ENCODE assay signal across 8 cellular contexts in the genomic region with DNA sequence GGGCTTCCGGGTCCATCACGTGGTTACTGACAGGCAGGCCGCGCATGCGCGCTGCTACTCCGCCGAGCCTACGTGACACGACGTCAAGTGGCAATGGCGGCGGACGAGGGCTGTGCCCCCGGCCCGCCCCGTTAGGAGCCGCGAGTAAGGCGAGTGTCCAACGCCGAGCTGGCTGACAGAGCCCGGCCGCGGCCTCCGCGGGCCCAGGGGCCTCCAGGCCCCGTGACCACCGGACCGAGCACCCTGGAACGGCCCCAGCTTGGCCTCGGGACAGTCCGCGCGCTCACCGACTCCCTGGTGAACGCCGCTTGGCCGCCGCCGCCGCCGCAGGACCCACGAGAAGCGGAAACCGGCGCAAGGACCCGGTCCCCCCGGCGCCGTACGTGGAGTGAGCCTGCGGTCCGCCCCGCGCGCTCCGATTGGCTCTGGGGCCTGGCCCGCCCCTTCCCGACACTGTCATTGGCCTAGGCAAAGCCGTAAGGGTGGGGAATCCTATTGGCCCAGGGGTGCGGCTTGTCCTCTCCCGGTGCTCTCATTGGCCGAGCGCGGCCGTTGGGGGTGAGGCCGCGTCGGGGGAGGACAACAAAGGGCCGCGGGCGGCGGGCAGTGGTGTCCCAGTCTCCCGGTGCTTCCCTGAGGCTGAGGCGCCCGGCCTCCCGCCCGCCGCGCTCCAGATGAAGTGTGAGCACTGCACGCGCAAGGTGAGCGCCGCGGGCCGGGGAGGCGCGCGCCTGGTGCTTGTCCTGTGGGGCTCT. TPM values are rescaled to one million over a fixed set of nuclear protein-coding genes. Genes with fewer than 3 reads are reported as not detected.
DNase-seq lines count a peak whose midpoint lies in the region; TF ChIP-seq lines count a peak whose summit lies in the region.

A gene (plus strand): TSS at position 612 of the 755 bp plus-strand sequence. CDS start 63 bp downstream, at position 675.

- H3T11ph ChIP-seq in H9 (ENCODE audit: low read length): no peak within 1 kb of the TSS

- TF ChIP-seq EP300 in neural cell (conservative IDR thresholded peaks at IDR 0.05; ENCODE audit: poor library complexity, severe bottlenecking) (peak; percentile 80), stomach (IDR thresholded peaks at IDR 0.05) (no peak)

- H3K18ac ChIP-seq in H9 (ENCODE audit: insufficient read length, low read depth, low read length): no peak within 1 kb of the TSS

- H3K14ac ChIP-seq in H9 (ENCODE audit: insufficient read depth, low read length): peak within 1 kb of the TSS; percentile 69

- no peak within 1 kb of the TSS for H2AK5ac ChIP-seq in H9 (ENCODE audit: insufficient read length, low read length)

- H3K79me2 ChIP-seq in H9 (ENCODE audit: insufficient read depth, low read length) (no peaks in the 10 kb centered on the region), neural cell (replicated peaks; ENCODE audit: insufficient read depth, low read length) (peaks cover 18% of the 10 kb centered on the region)

- H4K20me1 ChIP-seq in H9 (ENCODE audit: control insufficient read depth, insufficient read depth, insufficient read length) (no peaks in the 10 kb centered on the region), neural cell (ENCODE audit: insufficient read depth) (peaks cover 3% of the 10 kb centered on the region)

- TF ChIP-seq CTCF in H9 (conservative IDR thresholded peaks at IDR 0.05): no peak
- peak; percentile 20 for TF ChIP-seq CTCF in neural cell (IDR thresholded peaks at IDR 0.05; ENCODE audit: poor library complexity, severe bottlenecking)
- no peak for TF ChIP-seq CTCF in stomach (IDR thresholded peaks at IDR 0.05)

- no peaks in the 10 kb centered on the region for H3K79me1 ChIP-seq in H9 (ENCODE audit: insufficient read depth, low read depth, low read length, poor library complexity, severe bottlenecking)

- no peaks in the 10 kb centered on the region; the same call in 1 of the 2 replicates for H3K27me3 Mint-ChIP-seq in H9 (ENCODE audit: low read depth)

- no peak within 1 kb of the TSS for H4K91ac ChIP-seq in H9 (ENCODE audit: insufficient read length, low read depth, low read length)

- no peak within 1 kb of the TSS for H2BK5ac ChIP-seq in H9 (ENCODE audit: insufficient read length, low read length)

- no peak within 1 kb of the TSS for H4K8ac ChIP-seq in H9 (replicated peaks; ENCODE audit: insufficient read length, low read depth, low read length)

- peak within 1 kb of the TSS; percentile 67 for H3K4me2 ChIP-seq in H9 (ENCODE audit: insufficient read depth, insufficient read length, low read length)
- H3K4me2 ChIP-seq in neural cell (ENCODE audit: low read length): peak within 1 kb of the TSS; percentile 90

- H3K4me1 ChIP-seq in H9 (ENCODE audit: insufficient read depth, low read length) (no peaks in the 10 kb centered on the region), stomach (peaks cover 22 to 62% (median 50%) of the 10 kb centered on the region in 4 donors)

- peaks cover 14 to 44% (median 36%) of the 10 kb centered on the region in 3 experiments for H3K36me3 Mint-ChIP-seq in H9 (ENCODE audit: insufficient read depth in 1 of 3, low read depth in 3 of 3)

- WGBS in H9 (ENCODE audit: extremely low coverage, insufficient read length, low lambda C conversion rate): no CpG with 5 or more reads among the region's 90 CpGs
- 0 to 1% (median 0%) methylated on average over 22 to 90 of the region's 90 CpGs for WGBS in stomach, 5 donors

- intact Hi-C loops in stomach (cut with DNase I; ENCODE audit: low total_unique reads): no loop called here

- H2BK20ac ChIP-seq in H9 (ENCODE audit: low read depth, low read length, poor library complexity, severe bottlenecking): no peak within 1 kb of the TSS

- no peak within 1 kb of the TSS for H3K27ac ChIP-seq in H9 (ENCODE audit: insufficient read length, low read depth, low read length)
- peak within 1 kb of the TSS; percentile 98 for H3K27ac ChIP-seq in neural cell (ENCODE audit: low read length)
- H3K27ac ChIP-seq in stomach: peak within 1 kb of the TSS; percentile 100

- H2BK12ac ChIP-seq in H9 (ENCODE audit: insufficient read length, low read depth, low read length): no peak within 1 kb of the TSS

- H3K4me1 Mint-ChIP-seq in H9: peaks cover 9 to 11% of the 10 kb centered on the region in 2 experiments

- H2BK15ac ChIP-seq in H9 (ENCODE audit: low read depth, low read length): no peak within 1 kb of the TSS

- no peak within 1 kb of the TSS for H3K23ac ChIP-seq in H9 (ENCODE audit: insufficient read length, low read depth, low read length)

- peaks cover 6% of the 10 kb centered on the region for H3K23me2 ChIP-seq in H9 (ENCODE audit: insufficient read length, low read depth, low read length, poor library complexity, severe bottlenecking)

- H3K9ac ChIP-seq in H9 (ENCODE audit: extremely low read depth, insufficient read length, low read length): peak within 1 kb of the TSS; percentile 79
- H3K9ac ChIP-seq in neural cell (ENCODE audit: low read length): peak within 1 kb of the TSS; percentile 96

- TF ChIP-seq POLR2A in stomach (IDR thresholded peaks at IDR 0.05): peak in 2 of 4 donors; percentile 70 to 84

- H2BK120ac ChIP-seq in H9 (ENCODE audit: low read depth, low read length, poor library complexity, severe bottlenecking): no peak within 1 kb of the TSS

- no peaks in the 10 kb centered on the region for H3K9me2 ChIP-seq in neural cell (ENCODE audit: insufficient read depth, low read length)

- H3K9me3 Mint-ChIP-seq in H9: peaks cover 17 to 18% of the 10 kb centered on the region in 2 experiments

- H3K36me3 ChIP-seq in MG63 (peaks cover 20% of the 10 kb centered on the region), neural cell (ENCODE audit: insufficient read depth, low read length) (no peaks in the 10 kb centered on the region), stomach (peaks cover 12 to 34% (median 34%) of the 10 kb centered on the region in 4 donors)

- peak within 1 kb of the TSS; percentile 83 to 92 (median 91); a peak in 5 of 7 replicates for H3K27ac Mint-ChIP-seq in H9

- H3K4ac ChIP-seq in H9 (ENCODE audit: low read depth, low read length): no peak within 1 kb of the TSS

- H3F3A ChIP-seq in neural cell (ENCODE audit: insufficient read depth, low read length, poor library complexity, severe bottlenecking): no peaks in the 10 kb centered on the region

- H3K4me3 ChIP-seq in MG63: peak within 1 kb of the TSS; percentile 74
- H3K4me3 ChIP-seq in neural cell (ENCODE audit: low read length): peak within 1 kb of the TSS; percentile 86
- peak within 1 kb of the TSS; percentile 89 to 97 (median 92) for H3K4me3 ChIP-seq in stomach

- no peak within 1 kb of the TSS for H3K56ac ChIP-seq in H9 (ENCODE audit: insufficient read length, low read depth, low read length)

- H3K4me3 Mint-ChIP-seq in H9: peak within 1 kb of the TSS; percentile 92 to 97

- H4K5ac ChIP-seq in H9 (ENCODE audit: insufficient read length, low read depth, low read length): no peak within 1 kb of the TSS

- H3K27me3 ChIP-seq in H9 (ENCODE audit: insufficient read depth, low read length) (no peaks in the 10 kb centered on the region), MG63 (no peaks in the 10 kb centered on the region), neural cell (ENCODE audit: insufficient read depth, low read depth, low read length) (no peaks in the 10 kb centered on the region), stomach (no peaks in the 10 kb centered on the region)

- peak; percentile 55 for TF ChIP-seq RAD21 in neural cell (conservative IDR thresholded peaks at IDR 0.05)

- H2AFZ ChIP-seq in H9 (ENCODE audit: low read length) (no peak within 1 kb of the TSS), neural cell (ENCODE audit: low read depth, low read length) (peak within 1 kb of the TSS; percentile 1)

- H3K9me3 ChIP-seq in H9 (ENCODE audit: control insufficient read depth, low read depth, low read length) (no peaks in the 10 kb centered on the region), MG63 (no peaks in the 10 kb centered on the region), neural cell (ENCODE audit: low read length) (no peaks in the 10 kb centered on the region), stomach (no peaks in the 10 kb centered on the region)

- peak; percentile 100 for DNase-seq in ELR (ENCODE audit: low read depth)
- peak; percentile 100 for DNase-seq in H9
- peak; percentile 100 for DNase-seq in MG63
- DNase-seq in SHP77 treated with DMSO at 0.1 percent for 48 hours (lab: John Stamatoyannopoulos, UW): peak; percentile 97
- DNase-seq in activated effector memory CD4-positive, alpha-beta T cell treated with anti-CD3 and anti-CD28 coated beads, Interleukin-2, amount 50 U/mL, for 16 hours: peak; percentile 99
- peak; percentile 96 for DNase-seq in fibroblast of the conjunctiva (ENCODE audit: low read depth)
- DNase-seq in stomach: peak; percentile 98

TF ChIP-seq in neural cell, 6 proteins besides CTCF, POLR2A, EP300 and RAD21 (continues in another document):
- TF ChIP-seq MXI1 (conservative IDR thresholded peaks at IDR 0.05; ENCODE audit: poor library complexity, severe bottlenecking) (peak; percentile 82), POLR2AphosphoS5 (IDR thresholded peaks at IDR 0.05) (peak; percentile 90), SMC3 (conservative IDR thresholded peaks at IDR 0.05; ENCODE audit: poor library complexity) (peak; percentile 43), TAF1 (IDR thresholded peaks at IDR 0.05; ENCODE audit: low read depth) (peak; percentile 85), EZH2 (IDR thresholded peaks at IDR 0.05; ENCODE audit: borderline replicate concordance, insufficient read depth, low read length, poor library complexity, severe bottlenecking) (no peak)

RNA-seq across cellular contexts. Expression of the gene that starts here (rescaled TPM):
- total RNA-seq in H9 (2021): 124 and 129 TPM in 2 replicates
- total RNA-seq in MG63 (2014; rRNA removed; shearing (Covaris generic); ENCODE audit: low replicate concordance): 15.8 and 33.7 TPM in 2 replicates
- polyA plus RNA-seq in neural cell: 218 and 243 TPM in 2 replicates
- 134 and 151 TPM in 2 replicates for polyA minus RNA-seq in neural cell
- 10 to 100 TPM; 29.4 to 83.9 (median 36.2) TPM for total RNA-seq in stomach
- polyA plus RNA-seq in stomach: 10 to 100 TPM; 71.9 to 78.2 (median 78.1) TPM
